ENCODE assay signal across 8 cellular contexts in the genomic region with DNA sequence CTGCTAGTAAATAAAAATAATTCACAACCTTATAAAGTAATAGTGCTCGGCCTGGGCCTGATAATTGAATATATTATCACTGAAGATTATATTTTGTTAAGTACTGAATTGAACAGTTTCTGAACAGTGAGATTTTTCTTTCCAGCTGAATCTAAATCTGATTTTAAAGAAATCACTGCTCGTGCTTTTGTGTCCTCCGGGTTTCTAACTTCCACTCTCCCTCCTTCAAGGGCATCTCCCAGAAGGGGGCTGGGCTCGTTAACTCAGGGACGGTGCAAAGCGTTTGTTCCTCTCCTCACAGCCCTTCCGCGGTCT. TPM values are rescaled to one million over a fixed set of nuclear protein-coding genes. Genes with fewer than 3 reads are reported as not detected.
DNase-seq lines count a peak whose midpoint lies in the region; ATAC-seq and TF ChIP-seq lines count a peak whose summit lies in the region.

No MANE protein-coding gene starts in this region.

- peak overlapping the region; percentile 99 for H3K27ac ChIP-seq in AG04450 (ENCODE audit: low read depth, low read length)
- peak overlapping the region; percentile 10; the same call in 1 of the 2 replicates for H3K27ac ChIP-seq in KMS-11
- H3K27ac ChIP-seq in colonic mucosa, result peak overlapping the region; percentile 93
- H3K27ac ChIP-seq in naive thymus-derived CD4-positive, alpha-beta T cell (ENCODE audit: low read depth, low read length), result peak overlapping the region; percentile 75

- H3K27ac Mint-ChIP-seq in naive thymus-derived CD4-positive, alpha-beta T cell, result peak overlapping the region in 8 of 9 donors; percentile 51 to 78 (median 59)

- H2AFZ ChIP-seq in KMS-11 (ENCODE audit: low read depth), result peak overlapping the region; percentile 94

- POLR2A ChIA-PET in AG04450 (lab: Yijun Ruan, JAX), result interaction anchor here (0.7 to 1.4 kb wide), 5 partner anchors 17 to 206 kb away, joined by 3 to 5 read pairs (median 4); a partner anchor contains a TSS
- POLR2A ChIA-PET in naive thymus-derived CD4-positive, alpha-beta T cell (lab: Charles Lee), result interaction anchor here (1.1 to 1.4 kb wide), 3 partner anchors 11 to 220 kb away, joined by 3 to 10 read pairs (median 4); a partner anchor contains a TSS

- intact Hi-C loops in colonic mucosa (cut with DNase I), result no loop called here
- intact Hi-C loops in naive thymus-derived CD4-positive, alpha-beta T cell (cut with micrococcal nuclease), result no loop called here

- TF ChIP-seq CTCF in AG04450 (IDR thresholded peaks at IDR 0.05; ENCODE audit: low read depth, low read length), result no peak
- no peak for TF ChIP-seq CTCF in KMS-11 (conservative IDR thresholded peaks at IDR 0.05; ENCODE audit: low read depth, low read length)
- no peak for TF ChIP-seq CTCF in colonic mucosa (IDR thresholded peaks at IDR 0.05)

- H4K20me1 ChIP-seq in KMS-11 (ENCODE audit: insufficient read depth), result no peaks in the 10 kb centered on the region

- no peaks in the 10 kb centered on the region for H3K9me3 Mint-ChIP-seq in naive thymus-derived CD4-positive, alpha-beta T cell

- H3K36me3 ChIP-seq in KMS-11 (ENCODE audit: insufficient read depth), result no peaks in the 10 kb centered on the region
- H3K36me3 ChIP-seq in colonic mucosa, result no peaks in the 10 kb centered on the region
- no peaks in the 10 kb centered on the region for H3K36me3 ChIP-seq in naive thymus-derived CD4-positive, alpha-beta T cell (ENCODE audit: control insufficient read depth in 2 of 3, insufficient read depth in 3 of 3, low read length in 3 of 3)

- H3K27me3 Mint-ChIP-seq in naive thymus-derived CD4-positive, alpha-beta T cell, result peaks cover 0 to 8% (median 0%) of the 10 kb centered on the region in 5 donors

- H3K4me1 ChIP-seq in KMS-11 (ENCODE audit: low read depth, poor library complexity, severe bottlenecking), result peaks cover 9% of the 10 kb centered on the region
- H3K4me1 ChIP-seq in colonic mucosa, result no peaks in the 10 kb centered on the region
- H3K4me1 ChIP-seq in naive thymus-derived CD4-positive, alpha-beta T cell (ENCODE audit: control insufficient read depth in 2 of 2, insufficient read depth in 2 of 2, low read length in 2 of 2), result peaks cover 5 to 15% of the 10 kb centered on the region in 2 donors

- H3K27me3 ChIP-seq in AG04450 (ENCODE audit: control insufficient read depth, insufficient read depth, low read length) (no peaks in the 10 kb centered on the region), KMS-11 (ENCODE audit: insufficient read depth, low read depth) (no peaks in the 10 kb centered on the region), colonic mucosa (no peaks in the 10 kb centered on the region)
- H3K27me3 ChIP-seq in naive thymus-derived CD4-positive, alpha-beta T cell (ENCODE audit: control insufficient read depth in 2 of 2, insufficient read depth in 2 of 2, low read length in 2 of 2), result peaks cover 0 to 4% of the 10 kb centered on the region in 2 donors

- peak overlapping the region; percentile 83 to 93 (median 90) for H3K4me3 Mint-ChIP-seq in naive thymus-derived CD4-positive, alpha-beta T cell

- CTCF ChIA-PET in AG04450 (lab: Charles Lee), result interaction anchor here (0.6 to 3.2 kb wide), 59 partner anchors 9 to 335 kb away, joined by 3 to 22 read pairs (median 5); a partner anchor contains a TSS
- CTCF ChIA-PET in naive thymus-derived CD4-positive, alpha-beta T cell (lab: Charles Lee), result interaction anchor here (0.7 to 2.6 kb wide), 9 partner anchors 8 to 220 kb away, joined by 3 to 26 read pairs (median 3); a partner anchor contains a TSS

- H3K9ac ChIP-seq in KMS-11 (peak overlapping the region; percentile 65), colonic mucosa (ENCODE audit: low read depth in 2 of 2, low read length in 2 of 2) (peak overlapping the region; percentile 71 to 93)

- H3K36me3 Mint-ChIP-seq in naive thymus-derived CD4-positive, alpha-beta T cell, result no peaks in the 10 kb centered on the region

- no peak for ATAC-seq in naive thymus-derived CD4-positive, alpha-beta T cell
- ATAC-seq in HG02870 (IDR thresholded peaks at IDR 0.05; ENCODE audit: unreplicated experiment), result no peak

- no peak for DNase-seq in AG04450 (ENCODE audit: low read depth, low spot score)
- no peak for DNase-seq in colonic mucosa
- DNase-seq in naive thymus-derived CD4-positive, alpha-beta T cell, result no peak
- no peak for DNase-seq in stimulated activated naive CD4-positive, alpha-beta T cell (lab: John Stamatoyannopoulos, UW)
- DNase-seq in kidney glomerular epithelial cell (lab: John Stamatoyannopoulos, UW), result no peak
- DNase-seq in AG20443 (ENCODE audit: low spot score), result no peak

- H3K4me3 ChIP-seq in AG04450 (ENCODE audit: low read depth, low read length) (peak overlapping the region; percentile 73), KMS-11 (IDR thresholded peaks at IDR 0.05; ENCODE audit: insufficient read depth, low read depth, low read length) (peak overlapping the region; percentile 90), colonic mucosa (peak overlapping the region; percentile 91)
- peak overlapping the region; percentile 94 for H3K4me3 ChIP-seq in naive thymus-derived CD4-positive, alpha-beta T cell (ENCODE audit: low read length)

- H3K4me2 ChIP-seq in KMS-11, result peak overlapping the region; percentile 77

- H3K4me1 Mint-ChIP-seq in naive thymus-derived CD4-positive, alpha-beta T cell, result peaks cover 14 to 37% (median 21%) of the 10 kb centered on the region in 7 donors

- no peaks in the 10 kb centered on the region for H3K9me3 ChIP-seq in AG04450 (ENCODE audit: control insufficient read depth, insufficient read depth, low read length)
- H3K9me3 ChIP-seq in colonic mucosa, result no peaks in the 10 kb centered on the region
- no peaks in the 10 kb centered on the region for H3K9me3 ChIP-seq in naive thymus-derived CD4-positive, alpha-beta T cell (ENCODE audit: control insufficient read depth in 2 of 3, low read length in 3 of 3)

- H3K79me2 ChIP-seq in KMS-11 (ENCODE audit: insufficient read depth, low read depth), result peaks cover 15% of the 10 kb centered on the region; the same call in 1 of the 2 replicates

RNA-seq across cellular contexts. Expression of a gene that starts 0.8 kb away (rescaled TPM):
- polyA plus RNA-seq in AG04450 (2011; rRNA removed), result 25.0 and 26.9 TPM in 2 replicates
- polyA minus RNA-seq in AG04450 (2011; rRNA and poly(A)+ RNA removed), result 36.1 and 44.6 TPM in 2 replicates
- total RNA-seq in colonic mucosa, result 10 to 100 TPM; 39.7 to 47.4 TPM
- 10 to 100 TPM; 10.4 to 21.6 (median 13.4) TPM for total RNA-seq in naive thymus-derived CD4-positive, alpha-beta T cell
- 1 to 10 TPM; 1.8 to 2.1 TPM for polyA plus RNA-seq in naive thymus-derived CD4-positive, alpha-beta T cell

Comparison
In these comparisons a context has a peak if more than half of its experiments do, and no peak if none do; other contexts are left out.
1. H3K27ac ChIP-seq: peak in every context shown above with its lines; median percentile 99 in AG04450; 93 in colonic mucosa; 75 in naive thymus-derived CD4-positive, alpha-beta T cell; 10 in KMS-11.